Comparison of ENCODE assay signal across 22 cellular contexts in the genomic region with DNA sequence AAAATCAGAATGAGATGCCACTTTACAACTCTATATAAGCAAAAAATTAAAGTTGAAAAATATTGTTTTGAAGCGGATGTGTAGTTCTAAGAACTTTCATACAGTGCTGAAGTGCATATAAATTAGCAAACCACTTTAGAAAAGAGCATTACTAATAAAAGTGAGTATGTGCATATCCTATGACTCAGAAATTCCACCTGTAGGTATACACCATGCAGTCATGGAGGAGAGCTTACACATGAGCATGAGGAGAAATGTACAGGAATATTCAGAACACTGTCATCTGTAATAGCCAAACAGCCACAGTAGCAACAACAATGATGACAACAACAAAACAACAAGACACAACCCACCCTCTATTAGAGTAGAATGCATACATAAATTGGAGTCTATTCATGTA.
DNase-seq lines count a peak whose midpoint lies in the region; ATAC-seq, FAIRE-seq and TF ChIP-seq lines count a peak whose summit lies in the region.
"Had no signal": no experiment of that assay in that cellular context is flagged by ENCODE, and none has a peak within 500 bp of the region (broad histone marks: within the 10 kb centered on the region; RNA-seq: fewer than 3 reads in every experiment).

No MANE protein-coding gene starts in this region.

- POLR2A ChIA-PET in PC-3 (lab: Charles Lee; ENCODE audit: unreplicated experiment) = no interaction called here

- no peaks in the 10 kb centered on the region for H3K27me3 Mint-ChIP-seq in astrocyte (ENCODE audit: low read depth, unreplicated experiment)
- no peaks in the 10 kb centered on the region for H3K27me3 Mint-ChIP-seq in activated T-helper 2 cell treated with anti-CD3 and anti-CD28 coated beads, Interferon-gamma antibody, Interleukin-2, Interleukin-4, amounts not matched to agents 10 μg/mL and 5 μg/mL and 100 μg/mL, durations not matched to agents 14 hours and 24 hours and 36 hours (ENCODE audit: low read depth)
- no peaks in the 10 kb centered on the region for H3K27me3 Mint-ChIP-seq in progenitor cell of endocrine pancreas

- H3K4me3 Mint-ChIP-seq in astrocyte (ENCODE audit: unreplicated experiment) (no peak overlapping the region), progenitor cell of endocrine pancreas (ENCODE audit: low read depth) (no peak overlapping the region)
- no peak overlapping the region for H3K4me3 Mint-ChIP-seq in activated T-helper 2 cell treated with anti-CD3 and anti-CD28 coated beads, Interferon-gamma antibody, Interleukin-2, Interleukin-4, amounts not matched to agents 10 μg/mL and 5 μg/mL and 100 μg/mL, durations not matched to agents 14 hours and 24 hours and 36 hours (ENCODE audit: low read depth)
- H3K4me3 Mint-ChIP-seq: CD4-positive, CD25-positive, alpha-beta regulatory T cell had no signal

- no peak overlapping the region for H3K4me3 ChIP-seq in GM23248
- H3K4me3 ChIP-seq in PC-3 (ENCODE audit: low read length) = no peak overlapping the region
- no peak overlapping the region for H3K4me3 ChIP-seq in astrocyte (ENCODE audit: insufficient read depth, low read depth, low read length)
- H3K4me3 ChIP-seq: K562, SJSA1 had no signal

- H2AFZ ChIP-seq in GM23248 (no peak overlapping the region), PC-3 (ENCODE audit: low read length) (no peak overlapping the region), astrocyte (ENCODE audit: low read depth, low read length) (no peak overlapping the region)

- no TSS peak for BruUV-seq in PC-3 (replicated peaks; lab: Mats Ljungman, UMichigan)

- H3K27ac ChIP-seq in GM23248 (no peak overlapping the region), PC-3 (ENCODE audit: low read length) (no peak overlapping the region), astrocyte (ENCODE audit: low read depth, low read length) (no peak overlapping the region)
- H3K27ac ChIP-seq: SJSA1 had no signal

- intact Hi-C loops in PC-3 (cut with micrococcal nuclease) = no loop called here
- intact Hi-C loops in activated T-helper 2 cell treated with anti-CD3 and anti-CD28 coated beads, Interferon-gamma antibody, Interleukin-2, Interleukin-4, amounts not matched to agents 10 μg/mL and 5 μg/mL and 100 μg/mL, durations not matched to agents 14 hours and 24 hours and 36 hours (cut with micrococcal nuclease) = no loop called here

- H4K20me1 ChIP-seq in GM23248 (ENCODE audit: insufficient read depth) (no peaks in the 10 kb centered on the region), PC-3 (ENCODE audit: low read length) (no peaks in the 10 kb centered on the region), astrocyte (ENCODE audit: insufficient read depth, low read length) (no peaks in the 10 kb centered on the region)

- H3F3A ChIP-seq in GM23248 (ENCODE audit: insufficient read depth) (no peaks in the 10 kb centered on the region), PC-3 (ENCODE audit: low read length, unreplicated experiment) (no peaks in the 10 kb centered on the region)

- H3K4me1 ChIP-seq in GM23248 (ENCODE audit: insufficient read depth) = no peaks in the 10 kb centered on the region
- H3K4me1 ChIP-seq in PC-3 (ENCODE audit: insufficient read depth, low read length) = peaks cover 9% of the 10 kb centered on the region
- H3K4me1 ChIP-seq in astrocyte (ENCODE audit: insufficient read depth, low read length) = no peaks in the 10 kb centered on the region
- H3K4me1 ChIP-seq: SJSA1 had no signal

- in situ Hi-C loops in GM23248 (cut with MboI) = no loop called here

- H3K4me2 ChIP-seq in GM23248 (ENCODE audit: unreplicated experiment) (no peak overlapping the region), PC-3 (ENCODE audit: low read length) (0 out of 2 replicates have a peak overlapping the region, but pooled peaks have one; percentile 11), astrocyte (ENCODE audit: low read length) (no peak overlapping the region)

- no peaks in the 10 kb centered on the region for H3K9me3 Mint-ChIP-seq in astrocyte (ENCODE audit: unreplicated experiment)
- no peaks in the 10 kb centered on the region for H3K9me3 Mint-ChIP-seq in activated T-helper 2 cell treated with anti-CD3 and anti-CD28 coated beads, Interferon-gamma antibody, Interleukin-2, Interleukin-4, amounts not matched to agents 10 μg/mL and 5 μg/mL and 100 μg/mL, durations not matched to agents 14 hours and 24 hours and 36 hours
- H3K9me3 Mint-ChIP-seq in progenitor cell of endocrine pancreas (ENCODE audit: low read depth) = no peaks in the 10 kb centered on the region

- H3K9me2 ChIP-seq in GM23248 (ENCODE audit: insufficient read depth) (no peaks in the 10 kb centered on the region), PC-3 (replicated peaks; ENCODE audit: low read length) (no peaks in the 10 kb centered on the region)

- DNase-seq in ELR (ENCODE audit: low read depth) (peak; percentile 57), GM23248 (peak; percentile 8), PC-3 (peak; percentile 83), astrocyte (ENCODE audit: low read depth) (peak; percentile 3), NCI-H748 (lab: John Stamatoyannopoulos, UW; ENCODE audit: unreplicated experiment) (no peak), progenitor cell of endocrine pancreas (ENCODE audit: low spot score, unreplicated experiment) (no peak)
- no peak for DNase-seq in activated T-helper 2 cell treated with anti-CD3 and anti-CD28 coated beads, Interferon-gamma antibody, Interleukin-2, Interleukin-4, amounts not matched to agents 10 μg/mL and 5 μg/mL and 100 μg/mL, durations not matched to agents 14 hours and 24 hours and 36 hours (ENCODE audit: low spot score)
- DNase-seq: CD4-positive, CD25-positive, alpha-beta regulatory T cell; DND-41; GOT3; NCI-H1092; NCI-H1436; NCI-H187 treated with DMSO at 0.1 percent for 48 hours; NCI-H510A; NCI-H748 treated with DMSO at 0.1 percent for 48 hours had no signal

- H3K79me2 ChIP-seq in GM23248 (ENCODE audit: insufficient read depth) = no peaks in the 10 kb centered on the region
- no peaks in the 10 kb centered on the region for H3K79me2 ChIP-seq in PC-3 (ENCODE audit: low read length)
- H3K79me2 ChIP-seq in astrocyte (ENCODE audit: insufficient read depth, low read length) = no peaks in the 10 kb centered on the region

- ATAC-seq in PC-3 (peak; percentile 99), GM18868 (IDR thresholded peaks at IDR 0.05; ENCODE audit: unreplicated experiment) (no peak)
- ATAC-seq: HCT116, HepG2, K562, Right ventricle myocardium inferior had no signal

- H3K9me3 ChIP-seq in GM23248 (ENCODE audit: low read depth) (no peaks in the 10 kb centered on the region), PC-3 (ENCODE audit: low read length) (no peaks in the 10 kb centered on the region), astrocyte (ENCODE audit: insufficient read depth, low read depth, low read length) (no peaks in the 10 kb centered on the region)
- H3K9me3 ChIP-seq: SJSA1 had no signal

- TF ChIP-seq CTCF in PC-3 (conservative IDR thresholded peaks at IDR 0.05; ENCODE audit: low read depth, low read length) = no peak
- TF ChIP-seq CTCF in astrocyte (IDR thresholded peaks at IDR 0.05; ENCODE audit: insufficient read depth, low read depth, low read length) = no peak
- no peak for TF ChIP-seq CTCF in progenitor cell of endocrine pancreas (IDR thresholded peaks at IDR 0.05; ENCODE audit: unreplicated experiment)

- H3K27ac Mint-ChIP-seq in astrocyte (ENCODE audit: unreplicated experiment) (no peak overlapping the region), progenitor cell of endocrine pancreas (no peak overlapping the region)
- H3K27ac Mint-ChIP-seq in activated T-helper 2 cell treated with anti-CD3 and anti-CD28 coated beads, Interferon-gamma antibody, Interleukin-2, Interleukin-4, amounts not matched to agents 10 μg/mL and 5 μg/mL and 100 μg/mL, durations not matched to agents 14 hours and 24 hours and 36 hours = no peak overlapping the region
- H3K27ac Mint-ChIP-seq: CD4-positive, CD25-positive, alpha-beta regulatory T cell had no signal

- H3K4me1 Mint-ChIP-seq in astrocyte (ENCODE audit: low read depth, unreplicated experiment) (no peaks in the 10 kb centered on the region), progenitor cell of endocrine pancreas (ENCODE audit: low read depth) (no peaks in the 10 kb centered on the region)
- no peaks in the 10 kb centered on the region for H3K4me1 Mint-ChIP-seq in activated T-helper 2 cell treated with anti-CD3 and anti-CD28 coated beads, Interferon-gamma antibody, Interleukin-2, Interleukin-4, amounts not matched to agents 10 μg/mL and 5 μg/mL and 100 μg/mL, durations not matched to agents 14 hours and 24 hours and 36 hours (ENCODE audit: low read depth)
- H3K4me1 Mint-ChIP-seq: CD4-positive, CD25-positive, alpha-beta regulatory T cell had no signal

- FAIRE-seq in astrocyte (lab: Jason Lieb, UNC) = no peak
- FAIRE-seq: GM12891, HepG2, K562 had no signal

- H3K27me3 ChIP-seq in GM23248 (replicated peaks; ENCODE audit: insufficient read depth) (no peaks in the 10 kb centered on the region), PC-3 (ENCODE audit: low read length) (no peaks in the 10 kb centered on the region), astrocyte (ENCODE audit: insufficient read depth, low read length) (no peaks in the 10 kb centered on the region)
- H3K27me3 ChIP-seq: SJSA1 had no signal

- WGBS in GM23248 (ENCODE audit: low coverage in 1 of 2, low lambda C conversion rate in 2 of 2, missing lambda C conversion rate in 2 of 2), 2 experiments = 98 to 100% methylated on average over 1 of the region's 1 CpG

- H3K36me3 ChIP-seq in GM23248 (ENCODE audit: low read depth) (no peaks in the 10 kb centered on the region), PC-3 (ENCODE audit: low read depth, low read length) (no peaks in the 10 kb centered on the region), astrocyte (ENCODE audit: insufficient read depth, low read length) (no peaks in the 10 kb centered on the region)
- H3K36me3 ChIP-seq: SJSA1 had no signal

- no peak overlapping the region for H3K9ac ChIP-seq in GM23248
- no peak overlapping the region for H3K9ac ChIP-seq in PC-3 (ENCODE audit: low read length)
- H3K9ac ChIP-seq in astrocyte (ENCODE audit: low read length) = no peak overlapping the region

- H3K36me3 Mint-ChIP-seq in astrocyte (ENCODE audit: low read depth, unreplicated experiment) = no peaks in the 10 kb centered on the region
- H3K36me3 Mint-ChIP-seq in activated T-helper 2 cell treated with anti-CD3 and anti-CD28 coated beads, Interferon-gamma antibody, Interleukin-2, Interleukin-4, amounts not matched to agents 10 μg/mL and 5 μg/mL and 100 μg/mL, durations not matched to agents 14 hours and 24 hours and 36 hours (ENCODE audit: low read depth) = no peaks in the 10 kb centered on the region
- H3K36me3 Mint-ChIP-seq in progenitor cell of endocrine pancreas (ENCODE audit: insufficient read depth) = no peaks in the 10 kb centered on the region
- H3K36me3 Mint-ChIP-seq: CD4-positive, CD25-positive, alpha-beta regulatory T cell had no signal

- CTCF ChIA-PET in PC-3 (lab: Charles Lee) = interaction anchor here (0.7 kb wide), 1 partner anchor 41 kb away, joined by 5 read pairs; no protein-coding TSS in a partner anchor

Comparison
In these comparisons a context has a peak if more than half of its experiments do, and no peak if none do; other contexts are left out.
1. DNase-seq: peak in ELR (single experiment), GM23248 (single experiment), PC-3 (single experiment) and astrocyte (single experiment); none in activated T-helper 2 cell treated with anti-CD3 and anti-CD28 coated beads, Interferon-gamma antibody, Interleukin-2, Interleukin-4, amounts not matched to agents 10 μg/mL and 5 μg/mL and 100 μg/mL, durations not matched to agents 14 hours and 24 hours and 36 hours (single experiment), NCI-H748 (single experiment) and progenitor cell of endocrine pancreas (single experiment).